Comparison of ENCODE assay signal across 18 cellular contexts in genomic region chr3:189262746-189263145, GRCh38.
DNase-seq lines count a peak whose midpoint lies in the region; ATAC-seq lines count a peak whose summit lies in the region.
"Had no signal": no experiment of that assay in that cellular context is flagged by ENCODE, and none has a peak within 500 bp of the region (broad histone marks: within the 10 kb centered on the region; RNA-seq: fewer than 3 reads in every experiment).

No MANE protein-coding gene starts in this region.

- ATAC-seq in HG03354 (IDR thresholded peaks at IDR 0.05; ENCODE audit: poor library complexity, severe bottlenecking, unreplicated experiment) (peak; percentile 58), HG03095 (IDR thresholded peaks at IDR 0.05; ENCODE audit: unreplicated experiment) (no peak)
- ATAC-seq: GM23338, K562, WTC11 had no signal

- peak; percentile 26 for DNase-seq in NCI-H345 (lab: John Stamatoyannopoulos, UW)
- DNase-seq in NCI-H345 treated with DMSO at 0.1 percent for 48 hours (lab: John Stamatoyannopoulos, UW; ENCODE audit: unreplicated experiment) = no peak
- peak; percentile 92 for DNase-seq in NCI-H82 (lab: John Stamatoyannopoulos, UW)
- peak; percentile 83 for DNase-seq in myocyte (ENCODE audit: low read depth)
- no peak for DNase-seq in retina
- DNase-seq in HK-2 (ENCODE audit: unreplicated experiment) = no peak
- DNase-seq: 8988T; activated gamma-delta T cell; aorta; mammary epithelial cell; NCI-H1436; stimulated activated CD4-positive, alpha-beta T cell treated with anti-CD3 and anti-CD28 coated beads, Interleukin-1b, Interleukin-23, amount 100 ng/mL, for 48 hours; stimulated activated CD8-positive, alpha-beta memory T cell treated with anti-CD3 and anti-CD28 coated beads, Interleukin-4, amount 100 ng/mL, for 48 hours had no signal

Comparison
In these comparisons a context has a peak if more than half of its experiments do, and no peak if none do; other contexts are left out.
1. DNase-seq: peak in NCI-H345 (single experiment), NCI-H82 (single experiment) and myocyte (single experiment); none in NCI-H345 treated with DMSO at 0.1 percent for 48 hours (single experiment), retina (single experiment) and HK-2 (single experiment).